23 cellular contexts compared by ENCODE assay signal in genomic region chr1:113536182-113536780, GRCh38.
DNase-seq lines count a peak whose midpoint lies in the region; ATAC-seq, FAIRE-seq and TF ChIP-seq lines count a peak whose summit lies in the region.
"Had no signal": no experiment of that assay in that cellular context is flagged by ENCODE, and none has a peak within 500 bp of the region (broad histone marks: within the 10 kb centered on the region; RNA-seq: fewer than 3 reads in every experiment).

No MANE protein-coding gene starts in this region.

- peak; percentile 38 for DNase-seq in A673 (ENCODE audit: low spot score)
- DNase-seq in IMR-90, result peak; percentile 64
- peak; percentile 54 for DNase-seq in astrocyte (ENCODE audit: low read depth)
- DNase-seq in fibroblast of pulmonary artery (ENCODE audit: low read depth), result peak; percentile 54
- no peak for DNase-seq in SK-N-DZ (ENCODE audit: low spot score)
- no peak for DNase-seq in activated CD8-positive, alpha-beta T cell treated with anti-CD3 and anti-CD28 coated beads for 36 hours
- no peak for DNase-seq in CD8-positive, alpha-beta T cell
- no peak for DNase-seq in tibial artery
- DNase-seq: DMS53; GOT3; left ventricle myocardium superior; NCI-H2029; NCI-H510A treated with DMSO at 0.1 percent for 48 hours; occipital lobe; right lobe of liver; SHP77; stimulated activated CD4-positive, alpha-beta T cell treated with anti-CD3 and anti-CD28 coated beads, Interleukin-1b, Interleukin-23, amount 100 ng/mL, for 48 hours; stimulated activated naive CD8-positive, alpha-beta T cell treated with anti-CD3 and anti-CD28 coated beads, Interleukin-15, Interleukin-2, amounts not matched to agents 100 U/mL and 50 U/mL, for 24 hours; trophoblast cell had no signal

- H3K4me2 ChIP-seq in IMR-90 (ENCODE audit: low read depth, low read length) (peak overlapping the region; percentile 24; the same call in 1 of the 2 replicates), astrocyte (ENCODE audit: low read length) (peak overlapping the region; percentile 16)

- H3K9ac ChIP-seq in IMR-90 (ENCODE audit: low read depth, low read length) (no peak overlapping the region), astrocyte (ENCODE audit: low read length) (no peak overlapping the region)

- H3K9me3 ChIP-seq in A673 (ENCODE audit: low read depth, low read length, poor library complexity, severe bottlenecking), result no peaks in the 10 kb centered on the region
- H3K9me3 ChIP-seq in IMR-90 (ENCODE audit: control insufficient read depth, insufficient read depth, low read length), result no peaks in the 10 kb centered on the region
- H3K9me3 ChIP-seq in astrocyte (ENCODE audit: insufficient read depth, low read depth, low read length), result no peaks in the 10 kb centered on the region
- no peaks in the 10 kb centered on the region for H3K9me3 ChIP-seq in CD8-positive, alpha-beta T cell (ENCODE audit: low read length)
- H3K9me3 ChIP-seq in tibial artery, result no peaks in the 10 kb centered on the region
- H3K9me3 ChIP-seq: right lobe of liver had no signal

- in situ Hi-C loops in IMR-90 (cut with MboI; ENCODE audit: low sequenced_read_pairs), result no loop called here

- intact Hi-C loops in A673 (cut with micrococcal nuclease; ENCODE audit: unreplicated experiment) (no loop called here), IMR-90 (cut with micrococcal nuclease) (no loop called here), tibial artery (cut with DNase I; ENCODE audit: low total_unique reads) (no loop called here)
- intact Hi-C loops in activated CD8-positive, alpha-beta T cell treated with anti-CD3 and anti-CD28 coated beads for 36 hours (cut with micrococcal nuclease), result no loop called here
- intact Hi-C loops in CD8-positive, alpha-beta T cell (cut with DNase I, micrococcal nuclease), result no loop called here

- no peak overlapping the region for H3K18ac ChIP-seq in IMR-90 (ENCODE audit: low read depth, low read length)

- no peak overlapping the region for H2AFZ ChIP-seq in IMR-90 (replicated peaks; ENCODE audit: low read length, poor library complexity)
- no peak overlapping the region for H2AFZ ChIP-seq in astrocyte (ENCODE audit: low read depth, low read length)

- WGBS in IMR-90 (ENCODE audit: extremely low coverage in 2 of 2, insufficient read length in 1 of 2), 2 experiments, result no CpG with 5 or more reads among the region's 1 CpG

- peak overlapping the region; percentile 72 for H2BK5ac ChIP-seq in IMR-90 (ENCODE audit: low read depth, low read length, poor library complexity, severe bottlenecking)

- dilution Hi-C loops in IMR-90 (cut with HindIII; ENCODE audit: low sequenced_read_pairs, unreplicated experiment), result no loop called here

- BruUV-seq in A673 (replicated peaks; lab: Mats Ljungman, UMichigan), result no TSS peak
- no TSS peak for BruUV-seq in IMR-90 (replicated peaks; lab: Mats Ljungman, UMichigan)

- H3K23ac ChIP-seq in IMR-90 (ENCODE audit: low read depth, low read length), result no peak overlapping the region

- H3K56ac ChIP-seq in IMR-90 (ENCODE audit: extremely low read depth, insufficient read depth, low read length), result no peak overlapping the region

- H3K4me3 ChIP-seq in A673 (ENCODE audit: low read depth, low read length, poor library complexity, severe bottlenecking), result no peak overlapping the region
- H3K4me3 ChIP-seq in IMR-90 (ENCODE audit: insufficient read depth, low read depth, low read length), result no peak overlapping the region
- no peak overlapping the region for H3K4me3 ChIP-seq in astrocyte (ENCODE audit: insufficient read depth, low read depth, low read length)
- H3K4me3 ChIP-seq in fibroblast of pulmonary artery (replicated peaks; ENCODE audit: low read depth, low read length), result no peak overlapping the region
- no peak overlapping the region for H3K4me3 ChIP-seq in CD8-positive, alpha-beta T cell (ENCODE audit: low read depth, low read length)
- H3K4me3 ChIP-seq in tibial artery, result no peak overlapping the region
- H3K4me3 ChIP-seq: right lobe of liver had no signal

- peak; percentile 72 for ATAC-seq in IMR-90 (ENCODE audit: low read depth)
- no peak for ATAC-seq in activated CD8-positive, alpha-beta T cell treated with anti-CD3 and anti-CD28 coated beads for 36 hours
- ATAC-seq in CD8-positive, alpha-beta T cell, result no peak
- ATAC-seq: activated CD4-positive, CD25-positive, alpha-beta regulatory T cell treated with anti-CD3 and anti-CD28 coated beads, Interleukin-2, amount 50 U/mL, for 24 hours; left ventricle myocardium superior; right lobe of liver; stimulated activated naive CD8-positive, alpha-beta T cell treated with anti-CD3 and anti-CD28 coated beads, Interleukin-15, Interleukin-2, amounts not matched to agents 100 U/mL and 50 U/mL, for 24 hours had no signal

- no peak overlapping the region for H3K27ac ChIP-seq in A673 (ENCODE audit: low read depth, low read length, poor library complexity, severe bottlenecking)
- H3K27ac ChIP-seq in IMR-90 (ENCODE audit: insufficient read depth, low read length), result no peak overlapping the region
- peak overlapping the region; percentile 48 for H3K27ac ChIP-seq in astrocyte (ENCODE audit: low read depth, low read length)
- no peak overlapping the region for H3K27ac ChIP-seq in CD8-positive, alpha-beta T cell (ENCODE audit: low read depth, low read length)
- no peak overlapping the region for H3K27ac ChIP-seq in tibial artery
- H3K27ac ChIP-seq: right lobe of liver had no signal

- no peak overlapping the region for H3K14ac ChIP-seq in IMR-90 (replicated peaks; ENCODE audit: low read depth, low read length)

- no peak overlapping the region for H4K91ac ChIP-seq in IMR-90 (ENCODE audit: insufficient read depth, low read depth, low read length)

- H4K5ac ChIP-seq in IMR-90 (ENCODE audit: low read depth, low read length), result no peak overlapping the region

- H3K27ac Mint-ChIP-seq in astrocyte (ENCODE audit: unreplicated experiment), result peak overlapping the region; percentile 36
- no peak overlapping the region for H3K27ac Mint-ChIP-seq in activated CD8-positive, alpha-beta T cell treated with anti-CD3 and anti-CD28 coated beads for 36 hours
- H3K27ac Mint-ChIP-seq in CD8-positive, alpha-beta T cell, result no peak overlapping the region
- H3K27ac Mint-ChIP-seq: activated T-helper 1 cell treated with anti-CD3 and anti-CD28 coated beads, Interleukin-12 subunit alpha, Interleukin-12 subunit beta, Interleukin-2, Interleukin-4 antibody, amounts not matched to agents 30 ng/mL and 10 ng/mL and 1 ng/mL, durations not matched to agents 14 hours and 24 hours and 36 hours had no signal

- H3K9me1 ChIP-seq in IMR-90 (ENCODE audit: insufficient read depth, low read length), result 0 out of 2 replicates have a peak, but pooled peaks cover 3% of the 10 kb centered on the region

- H2AK9ac ChIP-seq in IMR-90 (replicated peaks; ENCODE audit: low read depth, low read length, poor library complexity), result no peak overlapping the region

- FAIRE-seq in astrocyte (lab: Jason Lieb, UNC), result peak; percentile 37
- FAIRE-seq: A204.1, GM18507 had no signal

- no peaks in the 10 kb centered on the region for H4K20me1 ChIP-seq in IMR-90 (ENCODE audit: insufficient read depth, low read length)
- no peaks in the 10 kb centered on the region for H4K20me1 ChIP-seq in astrocyte (ENCODE audit: insufficient read depth, low read length)

- no peak overlapping the region for H2AK5ac ChIP-seq in IMR-90 (ENCODE audit: low read depth, low read length)

- CTCF ChIA-PET in A673 (lab: Charles Lee), result no interaction called here
- CTCF ChIA-PET in IMR-90 (lab: Yijun Ruan, JAX), result no interaction called here
- CTCF ChIA-PET in activated CD8-positive, alpha-beta T cell treated with anti-CD3 and anti-CD28 coated beads for 36 hours (lab: Charles Lee), result interaction anchor here (0.8 kb wide), 1 partner anchor 16 kb away, joined by 3 read pairs; no protein-coding TSS in a partner anchor
- CTCF ChIA-PET in CD8-positive, alpha-beta T cell (lab: Charles Lee), result no interaction called here

- POLR2A ChIA-PET in A673 (lab: Charles Lee; ENCODE audit: low non-redundant PET), result no interaction called here
- POLR2A ChIA-PET in IMR-90 (lab: Charles Lee; ENCODE audit: unreplicated experiment), result no interaction called here
- POLR2A ChIA-PET in activated CD8-positive, alpha-beta T cell treated with anti-CD3 and anti-CD28 coated beads for 36 hours (lab: Charles Lee), result no interaction called here
- POLR2A ChIA-PET in CD8-positive, alpha-beta T cell (lab: Charles Lee), result no interaction called here

- H2BK120ac ChIP-seq in IMR-90 (ENCODE audit: low read depth, low read length), result no peak overlapping the region

- TF ChIP-seq POLR2A in IMR-90 (IDR thresholded peaks at IDR 0.05; ENCODE audit: low read depth, low read length), result no peak

- H3K9me3 Mint-ChIP-seq in astrocyte (ENCODE audit: unreplicated experiment), result peaks cover 2% of the 10 kb centered on the region
- H3K9me3 Mint-ChIP-seq in activated CD8-positive, alpha-beta T cell treated with anti-CD3 and anti-CD28 coated beads for 36 hours, result no peaks in the 10 kb centered on the region
- no peaks in the 10 kb centered on the region for H3K9me3 Mint-ChIP-seq in CD8-positive, alpha-beta T cell

- no peak overlapping the region for H2BK15ac ChIP-seq in IMR-90 (ENCODE audit: low read depth, low read length)

- H3K36me3 Mint-ChIP-seq in astrocyte (ENCODE audit: low read depth, unreplicated experiment), result no peaks in the 10 kb centered on the region
- no peaks in the 10 kb centered on the region for H3K36me3 Mint-ChIP-seq in activated CD8-positive, alpha-beta T cell treated with anti-CD3 and anti-CD28 coated beads for 36 hours (ENCODE audit: low read depth)
- no peaks in the 10 kb centered on the region for H3K36me3 Mint-ChIP-seq in CD8-positive, alpha-beta T cell

- peaks cover 19% of the 10 kb centered on the region for H3K79me2 ChIP-seq in astrocyte (ENCODE audit: insufficient read depth, low read length)

- no peak overlapping the region for H4K8ac ChIP-seq in IMR-90 (ENCODE audit: low read depth in 2 of 2, low read length in 2 of 2)

- H3K79me1 ChIP-seq in IMR-90 (ENCODE audit: low read depth in 1 of 2, low read length in 2 of 2), result peaks cover 18 to 37% of the 10 kb centered on the region in 2 experiments

- no peak overlapping the region for H3K4me3 Mint-ChIP-seq in astrocyte (ENCODE audit: unreplicated experiment)
- no peak overlapping the region for H3K4me3 Mint-ChIP-seq in activated CD8-positive, alpha-beta T cell treated with anti-CD3 and anti-CD28 coated beads for 36 hours
- H3K4me3 Mint-ChIP-seq in CD8-positive, alpha-beta T cell, result no peak overlapping the region
- H3K4me3 Mint-ChIP-seq: activated T-helper 1 cell treated with anti-CD3 and anti-CD28 coated beads, Interleukin-12 subunit alpha, Interleukin-12 subunit beta, Interleukin-2, Interleukin-4 antibody, amounts not matched to agents 30 ng/mL and 10 ng/mL and 1 ng/mL, durations not matched to agents 14 hours and 24 hours and 36 hours had no signal

- TF ChIP-seq RAD21 in IMR-90 (IDR thresholded peaks at IDR 0.05; ENCODE audit: low read length), result no peak

- H3K4me1 ChIP-seq in A673 (ENCODE audit: insufficient read depth, low read length, poor library complexity, severe bottlenecking), result peaks cover 22% of the 10 kb centered on the region
- H3K4me1 ChIP-seq in IMR-90 (ENCODE audit: control insufficient read depth, insufficient read depth, low read length), result peaks cover 6% of the 10 kb centered on the region
- peaks cover 16% of the 10 kb centered on the region for H3K4me1 ChIP-seq in astrocyte (ENCODE audit: insufficient read depth, low read length)
- no peaks in the 10 kb centered on the region for H3K4me1 ChIP-seq in CD8-positive, alpha-beta T cell (ENCODE audit: insufficient read depth, low read length)
- H3K4me1 ChIP-seq in tibial artery, result peaks cover 0 to 4% (median 0%) of the 10 kb centered on the region in 4 donors
- H3K4me1 ChIP-seq: right lobe of liver had no signal

- H3K27me3 Mint-ChIP-seq in astrocyte (ENCODE audit: low read depth, unreplicated experiment), result no peaks in the 10 kb centered on the region
- no peaks in the 10 kb centered on the region for H3K27me3 Mint-ChIP-seq in activated CD8-positive, alpha-beta T cell treated with anti-CD3 and anti-CD28 coated beads for 36 hours
- peaks cover 5% of the 10 kb centered on the region for H3K27me3 Mint-ChIP-seq in CD8-positive, alpha-beta T cell (ENCODE audit: low read depth)

- no peak overlapping the region for H2BK20ac ChIP-seq in IMR-90 (ENCODE audit: low read depth, low read length)

- peaks cover 35% of the 10 kb centered on the region for H3K4me1 Mint-ChIP-seq in astrocyte (ENCODE audit: low read depth, unreplicated experiment)
- no peaks in the 10 kb centered on the region for H3K4me1 Mint-ChIP-seq in activated CD8-positive, alpha-beta T cell treated with anti-CD3 and anti-CD28 coated beads for 36 hours (ENCODE audit: low read depth)
- H3K4me1 Mint-ChIP-seq in CD8-positive, alpha-beta T cell (ENCODE audit: low read depth), result no peaks in the 10 kb centered on the region

- H3K27me3 ChIP-seq in A673 (replicated peaks; ENCODE audit: insufficient read depth, low read depth, low read length, poor library complexity) (no peaks in the 10 kb centered on the region), IMR-90 (ENCODE audit: control insufficient read depth, insufficient read depth, low read length) (no peaks in the 10 kb centered on the region), astrocyte (ENCODE audit: insufficient read depth, low read length) (no peaks in the 10 kb centered on the region), tibial artery (no peaks in the 10 kb centered on the region)
- no peaks in the 10 kb centered on the region for H3K27me3 ChIP-seq in CD8-positive, alpha-beta T cell (ENCODE audit: insufficient read depth, low read length)
- H3K27me3 ChIP-seq: right lobe of liver had no signal

- H3K36me3 ChIP-seq in A673 (ENCODE audit: insufficient read depth, low read length, poor library complexity, severe bottlenecking) (no peaks in the 10 kb centered on the region), IMR-90 (ENCODE audit: control insufficient read depth, insufficient read depth, low read length) (no peaks in the 10 kb centered on the region), astrocyte (ENCODE audit: insufficient read depth, low read length) (no peaks in the 10 kb centered on the region), tibial artery (no peaks in the 10 kb centered on the region)
- no peaks in the 10 kb centered on the region for H3K36me3 ChIP-seq in CD8-positive, alpha-beta T cell (ENCODE audit: insufficient read depth, low read length)
- H3K36me3 ChIP-seq: right lobe of liver had no signal

- no peak for TF ChIP-seq CTCF in A673 (conservative IDR thresholded peaks at IDR 0.05; ENCODE audit: low read depth, low read length)
- no peak for TF ChIP-seq CTCF in IMR-90 (conservative IDR thresholded peaks at IDR 0.05; ENCODE audit: low read depth, low read length)
- TF ChIP-seq CTCF in astrocyte (IDR thresholded peaks at IDR 0.05; ENCODE audit: insufficient read depth, low read depth, low read length), result no peak
- no peak for TF ChIP-seq CTCF in fibroblast of pulmonary artery (IDR thresholded peaks at IDR 0.05; ENCODE audit: low read length, missing control alignments)
- TF ChIP-seq CTCF in activated CD8-positive, alpha-beta T cell treated with anti-CD3 and anti-CD28 coated beads for 36 hours (IDR thresholded peaks at IDR 0.05), result no peak
- TF ChIP-seq CTCF in CD8-positive, alpha-beta T cell (IDR thresholded peaks at IDR 0.05), result no peak
- TF ChIP-seq CTCF in tibial artery (IDR thresholded peaks at IDR 0.05), result no peak

- no peak overlapping the region for H3K4ac ChIP-seq in IMR-90 (ENCODE audit: low read depth, low read length)

Comparison
In these comparisons a context has a peak if more than half of its experiments do, and no peak if none do; other contexts are left out.
1. DNase-seq: peak in A673 (single experiment), IMR-90 (single experiment), astrocyte (single experiment) and fibroblast of pulmonary artery (single experiment); none in SK-N-DZ (single experiment), activated CD8-positive, alpha-beta T cell treated with anti-CD3 and anti-CD28 coated beads for 36 hours (single experiment), CD8-positive, alpha-beta T cell (0 of 7) and tibial artery (0 of 2).